12 cellular contexts compared by ENCODE assay signal in the genomic region with DNA sequence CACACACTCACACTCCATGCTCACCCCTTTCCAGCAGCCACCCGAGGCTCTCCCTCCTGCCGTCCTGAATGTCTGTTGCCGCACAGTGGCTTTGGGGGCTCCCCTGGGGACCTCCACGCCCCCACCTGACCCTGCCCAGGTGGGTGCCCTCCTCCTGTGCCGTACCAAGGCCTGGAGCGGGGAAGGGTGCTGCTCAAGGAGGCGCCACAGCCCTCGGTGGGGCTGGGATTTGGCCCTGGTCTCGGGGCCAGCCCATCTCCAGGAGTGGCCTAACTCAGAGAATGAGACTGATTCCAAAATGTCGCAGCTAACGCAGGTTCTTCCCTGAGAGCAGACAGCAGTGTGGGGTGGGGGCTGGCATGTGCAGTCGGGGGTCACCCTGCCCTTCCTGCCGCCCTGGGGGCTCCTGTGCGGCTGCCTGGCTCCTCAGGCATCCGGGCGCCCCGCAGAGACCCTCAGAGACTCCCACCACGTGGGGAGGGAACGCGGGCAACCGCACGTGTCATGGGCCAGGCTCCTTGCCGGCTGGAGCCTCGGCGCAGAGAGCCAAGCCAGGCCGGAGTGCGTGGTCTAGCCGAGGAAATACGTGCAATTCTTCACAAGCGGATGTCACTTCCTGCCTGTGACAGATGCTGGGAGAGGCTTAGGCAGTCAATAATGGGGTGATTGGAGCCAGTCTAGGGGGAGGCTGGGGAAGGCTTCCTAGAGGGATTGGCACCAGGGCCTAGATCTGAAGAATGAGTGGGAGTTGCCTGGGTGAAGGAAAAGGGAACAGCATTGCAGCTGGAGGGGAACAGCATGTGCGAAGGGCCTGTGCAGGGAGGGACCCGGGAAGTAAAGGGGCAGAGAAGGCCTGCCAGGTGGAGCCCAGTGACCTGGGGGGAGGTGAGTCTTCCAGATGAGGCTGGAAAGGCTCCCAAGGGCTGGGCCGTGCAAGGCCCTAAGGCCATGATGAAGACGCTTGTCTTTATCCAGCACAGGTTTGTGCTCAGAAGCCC. TPM values are rescaled to one million over a fixed set of nuclear protein-coding genes. Genes with fewer than 3 reads are reported as not detected.
DNase-seq lines count a peak whose midpoint lies in the region; ATAC-seq and TF ChIP-seq lines count a peak whose summit lies in the region.
"Had no signal": no experiment of that assay in that cellular context is flagged by ENCODE, and none has a peak within 500 bp of the region (broad histone marks: within the 10 kb centered on the region; RNA-seq: fewer than 3 reads in every experiment).

No MANE protein-coding gene starts in this region.

- no peak for TF ChIP-seq POLR2A in tibial nerve (IDR thresholded peaks at IDR 0.05)

- peaks cover 0 to 7% (median 6%) of the 10 kb centered on the region in 3 experiments; a peak in 6 of 7 replicates for H3K36me3 Mint-ChIP-seq in H9 (ENCODE audit: insufficient read depth in 1 of 3, low read depth in 3 of 3)
- no peaks in the 10 kb centered on the region for H3K36me3 Mint-ChIP-seq in activated T-cell treated with anti-CD3 and anti-CD28 coated beads, Interleukin-2, amount 50 U/mL, for 24 hours (ENCODE audit: low read depth)

- DNase-seq in H9 (no peak), UCSD-AML1 (lab: John Stamatoyannopoulos, UW; ENCODE audit: unreplicated experiment) (peak; percentile 49), foreskin fibroblast (peak; percentile 62 to 66), trophoblast cell (no peak), tibial nerve (ENCODE audit: low spot score in 2 of 2) (no peak)
- no peak for DNase-seq in activated T-cell treated with anti-CD3 and anti-CD28 coated beads, Interleukin-2, amount 50 U/mL, for 24 hours
- DNase-seq: activated CD4-positive, CD25-positive, alpha-beta regulatory T cell treated with anti-CD3 and anti-CD28 coated beads, Interleukin-2, amount 50 U/mL, for 72 hours; effector memory CD4-positive, alpha-beta T cell; naive B cell; RPMI8226 had no signal

- H2BK15ac ChIP-seq in H9 (ENCODE audit: low read depth, low read length): 0 out of 2 replicates have a peak overlapping the region, but pooled peaks have one; percentile 4

- H4K5ac ChIP-seq in H9 (ENCODE audit: insufficient read length, low read depth, low read length): peak overlapping the region; percentile 69

- no peak overlapping the region for H4K12ac ChIP-seq in trophoblast cell (ENCODE audit: low read depth, low read length)

- H3K27me3 Mint-ChIP-seq in H9 (ENCODE audit: low read depth): peaks cover 29% of the 10 kb centered on the region
- H3K27me3 Mint-ChIP-seq in activated T-cell treated with anti-CD3 and anti-CD28 coated beads, Interleukin-2, amount 50 U/mL, for 24 hours: no peaks in the 10 kb centered on the region

- no CpG with 5 or more reads among the region's 34 CpGs for WGBS in H9 (ENCODE audit: extremely low coverage, insufficient read length, low lambda C conversion rate)
- no CpG with 5 or more reads among the region's 34 CpGs for WGBS in trophoblast cell (ENCODE audit: extremely low coverage, insufficient coverage, insufficient read length)
- WGBS in tibial nerve, 2 donors: 64 to 68% methylated on average over 30 to 33 of the region's 34 CpGs

- H4K91ac ChIP-seq in H9 (ENCODE audit: insufficient read length, low read depth, low read length) (no peak overlapping the region), trophoblast cell (ENCODE audit: low read depth, low read length) (peak overlapping the region; percentile 74)

- H2AK5ac ChIP-seq in H9 (ENCODE audit: insufficient read length, low read length): no peak overlapping the region
- H2AK5ac ChIP-seq in trophoblast cell (ENCODE audit: low read length): peak overlapping the region; percentile 13

- H3K9ac ChIP-seq in H9 (ENCODE audit: extremely low read depth, insufficient read length, low read length): no peak overlapping the region
- no peak overlapping the region for H3K9ac ChIP-seq in trophoblast cell (ENCODE audit: low read length)

- H3K36me3 ChIP-seq in trophoblast cell (ENCODE audit: control insufficient read depth in 1 of 2, insufficient read depth in 2 of 2, low read length in 2 of 2): no peaks in the 10 kb centered on the region
- no peaks in the 10 kb centered on the region for H3K36me3 ChIP-seq in tibial nerve

- peak overlapping the region in 1 of 3 experiments; percentile 76; a peak in 1 of 7 replicates for H3K27ac Mint-ChIP-seq in H9
- no peak overlapping the region for H3K27ac Mint-ChIP-seq in activated T-cell treated with anti-CD3 and anti-CD28 coated beads, Interleukin-2, amount 50 U/mL, for 24 hours

- H3K56ac ChIP-seq in H9 (ENCODE audit: insufficient read length, low read depth, low read length): peak overlapping the region; percentile 54

- H3K79me2 ChIP-seq in H9 (ENCODE audit: insufficient read depth, low read length): no peaks in the 10 kb centered on the region
- H3K79me2 ChIP-seq in trophoblast cell (ENCODE audit: control insufficient read depth, insufficient read depth, low read length, poor library complexity): no peaks in the 10 kb centered on the region

- no peak overlapping the region for H2BK120ac ChIP-seq in H9 (ENCODE audit: low read depth, low read length, poor library complexity, severe bottlenecking)
- peak overlapping the region; percentile 33 for H2BK120ac ChIP-seq in trophoblast cell (ENCODE audit: insufficient read depth, low read length, poor library complexity)

- H3K27me3 ChIP-seq in H9 (ENCODE audit: insufficient read depth, low read length) (no peaks in the 10 kb centered on the region), trophoblast cell (ENCODE audit: insufficient read depth, low read length) (no peaks in the 10 kb centered on the region), tibial nerve (no peaks in the 10 kb centered on the region)

- no peak overlapping the region for H3K4me3 ChIP-seq in foreskin fibroblast (ENCODE audit: low read depth in 1 of 2, low read length in 2 of 2)
- H3K4me3 ChIP-seq in trophoblast cell (ENCODE audit: low read depth, low read length): no peak overlapping the region
- H3K4me3 ChIP-seq in tibial nerve: no peak overlapping the region

- TF ChIP-seq EP300 in tibial nerve (IDR thresholded peaks at IDR 0.05): no peak

- H2BK5ac ChIP-seq in H9 (ENCODE audit: insufficient read length, low read length) (no peak overlapping the region), trophoblast cell (ENCODE audit: low read depth, low read length, poor library complexity) (peak overlapping the region; percentile 23)

- H3T11ph ChIP-seq in H9 (ENCODE audit: low read length): no peak overlapping the region

- peak overlapping the region; percentile 46 for H4K8ac ChIP-seq in H9 (replicated peaks; ENCODE audit: insufficient read length, low read depth, low read length)
- H4K8ac ChIP-seq in trophoblast cell (ENCODE audit: low read depth, low read length): peak overlapping the region; percentile 25

- H3K4me1 ChIP-seq in H9 (ENCODE audit: insufficient read depth, low read length) (no peaks in the 10 kb centered on the region), trophoblast cell (ENCODE audit: control insufficient read depth in 1 of 2, insufficient read depth in 2 of 2, low read length in 2 of 2) (peaks cover 8 to 14% of the 10 kb centered on the region in 2 experiments), tibial nerve (no peaks in the 10 kb centered on the region)

- H3K4me2 ChIP-seq in H9 (ENCODE audit: insufficient read depth, insufficient read length, low read length): no peak overlapping the region
- no peak overlapping the region for H3K4me2 ChIP-seq in trophoblast cell (ENCODE audit: low read length)

- peaks cover 3% of the 10 kb centered on the region in 2 experiments; a peak in 3 of 4 replicates for H3K4me1 Mint-ChIP-seq in H9
- peaks cover 17% of the 10 kb centered on the region for H3K4me1 Mint-ChIP-seq in activated T-cell treated with anti-CD3 and anti-CD28 coated beads, Interleukin-2, amount 50 U/mL, for 24 hours (ENCODE audit: low read depth)

- no peak for ATAC-seq in GM21367 (IDR thresholded peaks at IDR 0.05; ENCODE audit: unreplicated experiment)
- no peak for ATAC-seq in GM21360 (IDR thresholded peaks at IDR 0.05; ENCODE audit: unreplicated experiment)

- H3K27ac ChIP-seq in H9 (ENCODE audit: insufficient read length, low read depth, low read length): no peak overlapping the region
- no peak overlapping the region for H3K27ac ChIP-seq in trophoblast cell (ENCODE audit: low read depth, low read length)
- no peak overlapping the region for H3K27ac ChIP-seq in tibial nerve

- no peak overlapping the region; a peak in 1 of 5 replicates for H3K4me3 Mint-ChIP-seq in H9
- H3K4me3 Mint-ChIP-seq in activated T-cell treated with anti-CD3 and anti-CD28 coated beads, Interleukin-2, amount 50 U/mL, for 24 hours: no peak overlapping the region
- H3K4me3 Mint-ChIP-seq: naive B cell had no signal

- TF ChIP-seq CTCF in H9 (conservative IDR thresholded peaks at IDR 0.05): no peak
- TF ChIP-seq CTCF in foreskin fibroblast (IDR thresholded peaks at IDR 0.05; ENCODE audit: low read depth, low read length): no peak
- TF ChIP-seq CTCF in tibial nerve (IDR thresholded peaks at IDR 0.05): no peak

- H3K14ac ChIP-seq in H9 (ENCODE audit: insufficient read depth, low read length) (no peak overlapping the region), trophoblast cell (ENCODE audit: low read length) (peak overlapping the region; percentile 10)

- H3K23ac ChIP-seq in H9 (ENCODE audit: insufficient read length, low read depth, low read length): no peak overlapping the region
- no peak overlapping the region for H3K23ac ChIP-seq in trophoblast cell (ENCODE audit: low read length)

- H2BK12ac ChIP-seq in H9 (ENCODE audit: insufficient read length, low read depth, low read length) (no peak overlapping the region), trophoblast cell (ENCODE audit: low read length) (peak overlapping the region; percentile 37)

- no peak overlapping the region for H3K18ac ChIP-seq in H9 (ENCODE audit: insufficient read length, low read depth, low read length)
- peak overlapping the region; percentile 31 for H3K18ac ChIP-seq in trophoblast cell (ENCODE audit: low read length)

- no peak overlapping the region for H2BK20ac ChIP-seq in H9 (ENCODE audit: low read depth, low read length, poor library complexity, severe bottlenecking)

- peaks cover 7 to 8% of the 10 kb centered on the region in 2 experiments; a peak in 4 of 5 replicates for H3K9me3 Mint-ChIP-seq in H9
- peaks cover 7% of the 10 kb centered on the region for H3K9me3 Mint-ChIP-seq in activated T-cell treated with anti-CD3 and anti-CD28 coated beads, Interleukin-2, amount 50 U/mL, for 24 hours

- H4K20me1 ChIP-seq in H9 (ENCODE audit: control insufficient read depth, insufficient read depth, insufficient read length): no peaks in the 10 kb centered on the region

- no peak overlapping the region; the same call in 1 of the 2 replicates for H3K4ac ChIP-seq in H9 (ENCODE audit: low read depth, low read length)
- H3K4ac ChIP-seq in trophoblast cell (ENCODE audit: low read depth, low read length): peak overlapping the region; percentile 3

- no peaks in the 10 kb centered on the region for H3K23me2 ChIP-seq in H9 (ENCODE audit: insufficient read length, low read depth, low read length, poor library complexity, severe bottlenecking)

- H3K9me3 ChIP-seq in H9 (ENCODE audit: control insufficient read depth, low read depth, low read length) (peaks cover 3% of the 10 kb centered on the region), trophoblast cell (ENCODE audit: insufficient read depth, low read depth, low read length) (peaks cover 8% of the 10 kb centered on the region), tibial nerve (no peaks in the 10 kb centered on the region)

- H2AFZ ChIP-seq in H9 (ENCODE audit: low read length) (no peak overlapping the region), trophoblast cell (ENCODE audit: insufficient read depth, low read length, poor library complexity) (no peak overlapping the region)

- H3K79me1 ChIP-seq in H9 (ENCODE audit: insufficient read depth, low read depth, low read length, poor library complexity, severe bottlenecking): no peaks in the 10 kb centered on the region
- peaks cover 10% of the 10 kb centered on the region for H3K79me1 ChIP-seq in trophoblast cell (ENCODE audit: low read length)

RNA-seq across cellular contexts. Expression of gene C9orf50, which starts 44.1 kb away (rescaled TPM):
- total RNA-seq in H9 (2021): not detected in 2 replicates
- 0.07 TPM in 1 of 2 replicates, not detected in the other for polyA plus RNA-seq in trophoblast cell (2013)
- 1 to 10 TPM in 3 of 4 donors, under 1 TPM in 1; 0.90 to 1.7 (median 1.3) TPM for total RNA-seq in tibial nerve

RNA-seq across cellular contexts. Expression of gene NTMT1, which starts 49.1 kb away (rescaled TPM):
- total RNA-seq in H9 (2021) (57.9 and 63.3 TPM in 2 replicates), tibial nerve (10 to 100 TPM; 23.9 to 30.6 (median 27.5) TPM)
- 31.8 and 32.6 TPM in 2 replicates for polyA plus RNA-seq in trophoblast cell (2013)

Comparison
In these comparisons a context has a peak if more than half of its experiments do, and no peak if none do; other contexts are left out.
1. DNase-seq: peak in UCSD-AML1 (single experiment) and foreskin fibroblast (2 of 2); none in H9 (single experiment), trophoblast cell (0 of 2), tibial nerve (0 of 2) and activated T-cell treated with anti-CD3 and anti-CD28 coated beads, Interleukin-2, amount 50 U/mL, for 24 hours (single experiment).